In genomic region chr17:18257747-18258355, GRCh38 we compare ENCODE assay signal across 8 cellular contexts. TPM values are rescaled to one million over a fixed set of nuclear protein-coding genes. Genes with fewer than 3 reads are reported as not detected.
A peak's percentile ranks its signal among the peaks of the same experiment; 100 is the strongest.
DNase-seq lines count a peak whose midpoint lies in the region; ATAC-seq and TF ChIP-seq lines count a peak whose summit lies in the region.

No MANE protein-coding gene starts in this region.

- intact Hi-C loops in esophagus squamous epithelium (cut with DNase I): no loop called here

- H3K9me3 ChIP-seq in esophagus squamous epithelium: no peaks in the 10 kb centered on the region
- no peaks in the 10 kb centered on the region for H3K9me3 ChIP-seq in mucosa of stomach (ENCODE audit: control insufficient read depth, low read length)

- H3K4me1 ChIP-seq in esophagus squamous epithelium (peaks cover 44 to 66% (median 45%) of the 10 kb centered on the region in 3 donors), mucosa of stomach (ENCODE audit: control insufficient read depth, insufficient read depth, low read length) (peaks cover 47% of the 10 kb centered on the region)

- TF ChIP-seq CTCF in esophagus squamous epithelium (IDR thresholded peaks at IDR 0.05): no peak

- peak; percentile 28 for ATAC-seq in HG02610 (IDR thresholded peaks at IDR 0.05; ENCODE audit: unreplicated experiment)

- 0 to 9% methylated on average over 3 to 4 of the region's 22 CpGs for WGBS in esophagus squamous epithelium, 2 donors

- DNase-seq in EL (peak; percentile 89), NOMO-1 treated with dmso at 0.1 percent for 144 hours (lab: John Stamatoyannopoulos, UW; ENCODE audit: unreplicated experiment) (peak; percentile 55), esophagus squamous epithelium (lab: John Stamatoyannopoulos, UW) (no peak), stromal cell of bone marrow (ENCODE audit: low read depth) (peak; percentile 74)
- DNase-seq in activated T-cell treated with anti-CD3 and anti-CD28 coated beads, Interleukin-2, amount 50 U/mL, for 48 hours: peak; percentile 76 to 77
- no peak for DNase-seq in effector CD8-positive, alpha-beta T cell (lab: John Stamatoyannopoulos, UW)

- peak overlapping the region; percentile 96 to 99 (median 98) for H3K27ac ChIP-seq in esophagus squamous epithelium

- TF ChIP-seq POLR2A in esophagus squamous epithelium (IDR thresholded peaks at IDR 0.05): no peak

- H3K36me3 ChIP-seq in esophagus squamous epithelium: peaks cover 26 to 45% (median 26%) of the 10 kb centered on the region in 3 donors
- peaks cover 18% of the 10 kb centered on the region for H3K36me3 ChIP-seq in mucosa of stomach (ENCODE audit: control insufficient read depth, insufficient read depth, low read length)

- peak overlapping the region; percentile 83 to 96 (median 90) for H3K4me3 ChIP-seq in esophagus squamous epithelium
- H3K4me3 ChIP-seq in mucosa of stomach (ENCODE audit: low read length): peak overlapping the region; percentile 73

- no peaks in the 10 kb centered on the region for H3K27me3 ChIP-seq in esophagus squamous epithelium
- H3K27me3 ChIP-seq in mucosa of stomach (ENCODE audit: control insufficient read depth, insufficient read depth, low read length): no peaks in the 10 kb centered on the region

- peak overlapping the region; percentile 88 for H3K9ac ChIP-seq in mucosa of stomach (ENCODE audit: low read length)

RNA-seq across cellular contexts. Expression of gene FLII, which starts 0.7 kb away (rescaled TPM):
- 100 to 1,000 TPM; 190 to 344 (median 232) TPM for total RNA-seq in esophagus squamous epithelium

RNA-seq across cellular contexts. Expression of gene MIEF2, which starts 2.6 kb away (rescaled TPM):
- 10 to 100 TPM in 1 of 4 donors, 1 to 10 TPM in 3; 5.5 to 16.1 (median 8.9) TPM for total RNA-seq in esophagus squamous epithelium

RNA-seq across cellular contexts. Expression of gene LLGL1, which starts 32.4 kb away (rescaled TPM):
- total RNA-seq in esophagus squamous epithelium: 10 to 100 TPM; 25.7 to 30.3 (median 28.0) TPM

RNA-seq across cellular contexts. Expression of gene TOP3A, which starts 56.9 kb away (rescaled TPM):
- total RNA-seq in esophagus squamous epithelium: 10 to 100 TPM; 17.9 to 34.0 (median 21.1) TPM

RNA-seq across cellular contexts. Expression of gene SMCR8, which starts 57.2 kb away (rescaled TPM):
- total RNA-seq in esophagus squamous epithelium: 10 to 100 TPM; 10.9 to 13.0 (median 11.9) TPM

Comparison
In these comparisons a context has a peak if more than half of its experiments do, and no peak if none do; other contexts are left out.
1. DNase-seq: peak in EL (single experiment), NOMO-1 treated with dmso at 0.1 percent for 144 hours (single experiment), activated T-cell treated with anti-CD3 and anti-CD28 coated beads, Interleukin-2, amount 50 U/mL, for 48 hours (2 of 2) and stromal cell of bone marrow (single experiment); none in esophagus squamous epithelium (single experiment) and effector CD8-positive, alpha-beta T cell (single experiment).